In genomic region chr17:62110923-62111484, GRCh38 we compare ENCODE assay signal across 17 cellular contexts.
"Had no signal": no experiment of that assay in that cellular context is flagged by ENCODE, and none has a peak within 500 bp of the region (broad histone marks: within the 10 kb centered on the region; RNA-seq: fewer than 3 reads in every experiment).

No MANE protein-coding gene starts in this region.

- DNase-seq: activated CD4-positive, alpha-beta memory T cell treated with anti-CD3 and anti-CD28 coated beads for 36 hours; activated gamma-delta T cell treated with Interleukin-2 at 50 U/mL for 16 hours; activated naive CD8-positive, alpha-beta T cell treated with anti-CD3 and anti-CD28 coated beads for 36 hours; activated T-cell treated with anti-CD3 and anti-CD28 coated beads, Interleukin-2, amount 50 U/mL, for 48 hours; anterior cingulate cortex; dorsolateral prefrontal cortex; natural killer cell; nucleus accumbens; right cardiac atrium; T-cell; T1000 had no signal

- H3K36me3 ChIP-seq: tibial nerve had no signal

- FAIRE-seq: frontal cortex had no signal

- H3K27ac ChIP-seq: dorsolateral prefrontal cortex, tibial nerve, VCaP had no signal

- ATAC-seq: esophagus mucosa, natural killer cell, right cardiac atrium, T-cell had no signal

- H3K4me3 ChIP-seq: dorsolateral prefrontal cortex, lung, smooth muscle cell, tibial nerve had no signal

- H3K4me1 ChIP-seq: tibial nerve had no signal

- H3K27me3 ChIP-seq: tibial nerve had no signal
